ENCODE assay signal across 1 cellular context in the genomic region with DNA sequence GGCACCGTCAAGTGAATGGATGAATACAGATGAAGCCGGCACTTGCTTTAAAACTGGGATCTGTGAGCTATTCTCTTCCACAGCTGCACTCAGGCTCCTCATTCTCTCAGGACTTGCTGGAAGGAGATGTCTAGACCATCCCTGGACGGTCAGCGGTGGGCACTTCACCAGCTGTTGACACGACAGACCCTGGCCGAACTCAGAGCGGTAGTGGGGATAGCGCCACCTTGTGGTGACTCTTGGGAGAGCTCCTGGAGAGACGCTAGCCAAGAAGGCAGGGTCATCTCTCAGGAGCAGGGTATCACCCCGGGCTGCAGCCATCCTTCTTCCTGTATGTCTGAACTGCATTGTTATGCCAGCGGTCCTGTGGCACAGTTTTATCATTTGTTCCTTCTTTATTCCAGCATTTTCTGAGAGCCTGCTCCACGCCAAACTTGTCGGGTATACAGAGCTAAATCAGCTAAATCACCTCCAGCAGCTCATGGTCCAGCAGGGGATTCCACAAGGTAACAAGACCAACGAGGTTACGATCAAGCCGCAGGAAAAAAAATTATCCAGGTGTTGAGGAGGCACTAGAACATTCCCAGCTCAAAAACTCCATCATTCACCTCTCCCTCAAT.
TF ChIP-seq lines count a peak whose summit lies in the region.

No MANE protein-coding gene starts in this region.

TF ChIP-seq in liver, 16 proteins besides CTCF, POLR2A, EP300 and RAD21 (continued from another document):
- TF ChIP-seq, protein P1, sequence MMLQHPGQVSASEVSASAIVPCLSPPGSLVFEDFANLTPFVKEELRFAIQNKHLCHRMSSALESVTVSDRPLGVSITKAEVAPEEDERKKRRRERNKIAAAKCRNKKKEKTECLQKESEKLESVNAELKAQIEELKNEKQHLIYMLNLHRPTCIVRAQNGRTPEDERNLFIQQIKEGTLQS (IDR thresholded peaks at IDR 0.05): no peak
- TF ChIP-seq JUND (IDR thresholded peaks at IDR 0.05) (no peak), TAF1 (conservative IDR thresholded peaks at IDR 0.05) (no peak), NR2F2 (IDR thresholded peaks at IDR 0.05) (no peak), HNF4A (conservative IDR thresholded peaks at IDR 0.05) (no peak), FOXA1 (IDR thresholded peaks at IDR 0.05) (no peak), FOXA2 (IDR thresholded peaks at IDR 0.05) (no peak), SP1 (IDR thresholded peaks at IDR 0.05) (no peak), YY1 (IDR thresholded peaks at IDR 0.05) (no peak)
- TF ChIP-seq, protein P2, sequence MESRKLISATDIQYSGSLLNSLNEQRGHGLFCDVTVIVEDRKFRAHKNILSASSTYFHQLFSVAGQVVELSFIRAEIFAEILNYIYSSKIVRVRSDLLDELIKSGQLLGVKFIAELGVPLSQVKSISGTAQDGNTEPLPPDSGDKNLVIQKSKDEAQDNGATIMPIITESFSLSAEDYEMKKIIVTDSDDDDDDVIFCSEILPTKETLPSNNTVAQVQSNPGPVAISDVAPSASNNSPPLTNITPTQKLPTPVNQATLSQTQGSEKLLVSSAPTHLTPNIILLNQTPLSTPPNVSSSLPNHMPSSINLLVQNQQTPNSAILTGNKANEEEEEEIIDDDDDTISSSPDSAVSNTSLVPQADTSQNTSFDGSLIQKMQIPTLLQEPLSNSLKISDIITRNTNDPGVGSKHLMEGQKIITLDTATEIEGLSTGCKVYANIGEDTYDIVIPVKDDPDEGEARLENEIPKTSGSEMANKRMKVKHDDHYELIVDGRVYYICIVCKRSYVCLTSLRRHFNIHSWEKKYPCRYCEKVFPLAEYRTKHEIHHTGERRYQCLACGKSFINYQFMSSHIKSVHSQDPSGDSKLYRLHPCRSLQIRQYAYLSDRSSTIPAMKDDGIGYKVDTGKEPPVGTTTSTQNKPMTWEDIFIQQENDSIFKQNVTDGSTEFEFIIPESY (IDR thresholded peaks at IDR 0.05): no peak
